8 cellular contexts compared by ENCODE assay signal in the genomic region with DNA sequence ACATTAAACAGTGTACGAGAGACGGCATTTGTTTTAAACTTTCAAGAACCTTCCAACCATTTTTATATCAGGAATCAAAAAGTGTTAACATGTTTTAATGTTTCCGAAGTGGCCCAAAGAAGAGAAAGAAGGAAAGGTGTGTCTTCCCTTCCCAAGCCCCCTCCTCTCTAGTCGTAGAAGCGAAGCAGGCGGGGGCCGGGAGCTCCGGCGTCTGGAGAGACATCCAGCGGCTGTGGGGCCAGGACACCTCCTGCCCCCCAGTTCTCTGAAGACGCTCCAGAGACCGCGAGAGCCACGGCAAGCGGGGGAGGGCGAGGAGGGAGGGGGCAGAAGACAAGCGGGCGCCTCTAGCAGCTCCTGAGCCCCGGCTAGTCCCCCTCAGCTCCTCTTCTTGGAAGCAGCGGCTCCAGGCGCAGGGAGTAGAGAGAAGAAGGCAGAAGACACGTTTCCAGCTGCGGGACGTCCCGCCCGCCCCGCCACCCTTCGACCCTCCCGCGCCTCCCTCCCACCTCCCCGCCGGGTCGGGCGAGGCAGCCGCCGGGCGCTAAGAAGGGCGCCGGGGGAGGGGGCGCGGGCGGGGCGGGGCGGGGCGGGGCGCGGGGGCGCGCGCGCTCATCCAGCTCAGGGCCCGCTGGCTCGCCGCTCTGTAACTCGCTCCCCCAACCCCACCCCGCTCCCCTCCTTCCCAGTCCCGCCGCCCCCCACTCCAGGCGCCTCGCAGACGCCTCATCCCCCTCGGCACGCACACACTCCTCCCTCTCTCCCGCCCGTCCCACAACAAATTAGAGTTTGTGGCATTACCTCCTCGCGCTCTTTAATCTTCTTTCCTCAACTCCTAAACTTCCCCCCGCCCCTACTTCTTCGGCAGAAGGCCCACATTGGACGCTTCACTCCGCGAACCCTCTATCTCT. TPM values are rescaled to one million over a fixed set of nuclear protein-coding genes. Genes with fewer than 3 reads are reported as not detected.
DNase-seq lines count a peak whose midpoint lies in the region; ATAC-seq and TF ChIP-seq lines count a peak whose summit lies in the region.

Gene ZBTB20, minus strand, starts transcription at position 871 of the 911 bp plus-strand sequence.

- no peaks in the 10 kb centered on the region for H3K27me3 ChIP-seq in psoas muscle (ENCODE audit: insufficient read depth in 3 of 3, low read length in 2 of 3)
- H3K27me3 ChIP-seq in uterus = no peaks in the 10 kb centered on the region

- H3K9me3 ChIP-seq in psoas muscle (no peaks in the 10 kb centered on the region), uterus (no peaks in the 10 kb centered on the region)

- DNase-seq in EL (peak; percentile 77), LHCN-M2 (ENCODE audit: low read depth) (peak; percentile 72), T-helper 1 cell (peak in 4 of 5 donors; percentile 42 to 71 (median 63)), amniotic epithelial cell (ENCODE audit: low read depth) (peak; percentile 86), left ventricle myocardium superior (peak; percentile 74), psoas muscle (peak; percentile 73 to 87), uterus (peak; percentile 77 to 78)

- 0 to 1% (median 1%) methylated on average over 21 to 72 of the region's 72 CpGs for WGBS in psoas muscle, 3 donors

- no peak for TF ChIP-seq CTCF in psoas muscle (IDR thresholded peaks at IDR 0.05)
- no peak for TF ChIP-seq CTCF in uterus (IDR thresholded peaks at IDR 0.05)

- peak within 1 kb of the TSS; percentile 96 for H3K27ac ChIP-seq in psoas muscle
- H3K27ac ChIP-seq in uterus = peak within 1 kb of the TSS; percentile 97 to 98

- peak in 1 of 2 donors; percentile 46 for TF ChIP-seq POLR2A in uterus (IDR thresholded peaks at IDR 0.05)

- ATAC-seq in GM21825 (IDR thresholded peaks at IDR 0.05; ENCODE audit: unreplicated experiment) (peak; percentile 29), left ventricle myocardium superior (peak; percentile 55), psoas muscle (peak; percentile 39 to 59 (median 46))

- intact Hi-C loops in left ventricle myocardium superior (cut with micrococcal nuclease) (loop anchor here (10.0 kb wide), 1 partner anchor 52 kb away; no protein-coding TSS in a partner anchor), psoas muscle (cut with DNase I) (loop anchor here in 1 of 2 donors (10.0 kb wide), 1 partner anchor 522 kb away; no protein-coding TSS in a partner anchor), uterus (cut with DNase I; ENCODE audit: low total_unique reads) (no loop called here)

- no peaks in the 10 kb centered on the region for H3K36me3 ChIP-seq in psoas muscle (ENCODE audit: insufficient read depth in 1 of 2, low read depth in 1 of 2)
- H3K36me3 ChIP-seq in uterus = no peaks in the 10 kb centered on the region

- H3K4me1 ChIP-seq in psoas muscle (peaks cover 35% of the 10 kb centered on the region), uterus (peaks cover 0 to 8% of the 10 kb centered on the region in 2 donors)

- H3K4me3 ChIP-seq in psoas muscle (peak within 1 kb of the TSS; percentile 79), uterus (peak within 1 kb of the TSS; percentile 87)

RNA-seq across cellular contexts. Expression of gene ZBTB20, which starts in this region (rescaled TPM):
- total RNA-seq in LHCN-M2 (2014; rRNA removed) (18.3 and 26.4 TPM in 2 replicates), left ventricle myocardium superior (57.5 TPM), psoas muscle (10 to 100 TPM; 41.7 to 74.9 (median 57.4) TPM), uterus (100 to 1,000 TPM in 1 of 4 donors, 10 to 100 TPM in 3; 35.6 to 157 (median 85.1) TPM)
- polyA plus RNA-seq in LHCN-M2 (2012) = 3.8 TPM
- 1 to 10 TPM in 1 of 3 donors, under 1 TPM in 2; 0.40 to 3.4 (median 0.66) TPM for polyA plus RNA-seq in psoas muscle

Comparison
In these comparisons a context has a peak if more than half of its experiments do, and no peak if none do; other contexts are left out.
1. Peak in every context shown above with its lines: DNase-seq, ATAC-seq, H3K4me3 ChIP-seq and H3K27ac ChIP-seq.